1 cellular context compared by ENCODE assay signal in genomic region chr20:37386505-37387201, GRCh38.
TF ChIP-seq lines count a peak whose summit lies in the region.

No MANE protein-coding gene starts in this region.

TF ChIP-seq in HEK293, 187 proteins besides CTCF, POLR2A, EP300 and RAD21 (continued from another document):
- TF ChIP-seq TSHZ1 (tag by site-specific recombination; IDR thresholded peaks at IDR 0.05; ENCODE audit: borderline replicate concordance): no peak
- no peak for TF ChIP-seq ZNF19 (tag by site-specific recombination; IDR thresholded peaks at IDR 0.05; ENCODE audit: low read depth)
- TF ChIP-seq ZNF121 (tag by site-specific recombination; IDR thresholded peaks at IDR 0.05): no peak
- TF ChIP-seq ZNF585B (tag by site-specific recombination; IDR thresholded peaks at IDR 0.05): no peak
- TF ChIP-seq ZNF221 (tag by site-specific recombination; IDR thresholded peaks at IDR 0.05; ENCODE audit: borderline replicate concordance): no peak
